Comparison of ENCODE assay signal across 2 cellular contexts in genomic region chr9:89837911-89838310, GRCh38.
A peak's percentile ranks its signal among the peaks of the same experiment; 100 is the strongest.
TF ChIP-seq lines count a peak whose summit lies in the region.

No MANE protein-coding gene starts in this region.

TF ChIP-seq in neural cell, 6 proteins besides CTCF, POLR2A, EP300 and RAD21 (continued from another document):
- TF ChIP-seq REST (IDR thresholded peaks at IDR 0.05; ENCODE audit: borderline replicate concordance) (no peak), POLR2AphosphoS5 (IDR thresholded peaks at IDR 0.05) (peak; percentile 3), MXI1 (conservative IDR thresholded peaks at IDR 0.05; ENCODE audit: poor library complexity, severe bottlenecking) (no peak), SMC3 (conservative IDR thresholded peaks at IDR 0.05; ENCODE audit: poor library complexity) (no peak)
TF ChIP-seq in neural cell: peak in this region for 1.

TF ChIP-seq in SK-N-SH, 30 proteins besides CTCF, POLR2A, EP300 and RAD21 (continued from another document):
- TF ChIP-seq FOXM1 (IDR thresholded peaks at IDR 0.05; ENCODE audit: low read depth) (no peak), RXRA (IDR thresholded peaks at IDR 0.05; ENCODE audit: borderline replicate concordance, low read depth) (no peak), NFIC (IDR thresholded peaks at IDR 0.05; ENCODE audit: borderline replicate concordance) (no peak), MAX (IDR thresholded peaks at IDR 0.05; ENCODE audit: low read depth) (no peak), CHD2 (IDR thresholded peaks at IDR 0.05; ENCODE audit: low read length, partially characterized antibody) (no peak), REST (IDR thresholded peaks at IDR 0.05; ENCODE audit: low read depth, low read length) (no peak), RFX5 (IDR thresholded peaks at IDR 0.05; ENCODE audit: low read length) (no peak), GABPA (IDR thresholded peaks at IDR 0.05; ENCODE audit: low read depth) (no peak), NRF1 (IDR thresholded peaks at IDR 0.05; ENCODE audit: low read depth, low read length) (no peak)
